ENCODE assay signal across 10 cellular contexts in genomic region chr19:48997972-48998371, GRCh38. TPM values are rescaled to one million over a fixed set of nuclear protein-coding genes. Genes with fewer than 3 reads are reported as not detected.
A peak's percentile ranks its signal among the peaks of the same experiment; 100 is the strongest.
DNase-seq lines count a peak whose midpoint lies in the region; ATAC-seq, FAIRE-seq and TF ChIP-seq lines count a peak whose summit lies in the region.
"Had no signal": no experiment of that assay in that cellular context is flagged by ENCODE, and none has a peak within 500 bp of the region (broad histone marks: within the 10 kb centered on the region; RNA-seq: fewer than 3 reads in every experiment).

No MANE protein-coding gene starts in this region.

- no peak overlapping the region for H2AFZ ChIP-seq in OCI-LY7 (ENCODE audit: low read length)
- H2AFZ ChIP-seq in HepG2 (ENCODE audit: low read length): no peak overlapping the region

- no TSS peak for BruUV-seq in OCI-LY7 (replicated peaks; lab: Mats Ljungman, UMichigan)
- no TSS peak for BruUV-seq in HepG2 (replicated peaks; lab: Mats Ljungman, UMichigan)

- intact Hi-C loops in OCI-LY7 (cut with micrococcal nuclease; ENCODE audit: unreplicated experiment) (no loop called here), HepG2 (cut with micrococcal nuclease; ENCODE audit: unreplicated experiment) (no loop called here)

- no peaks in the 10 kb centered on the region; a peak in 1 of 5 replicates for H3K27me3 ChIP-seq in HepG2 (ENCODE audit: control insufficient read depth in 1 of 2, insufficient read depth in 2 of 2, low read length in 2 of 2)

- H3K36me3 ChIP-seq in OCI-LY7 (ENCODE audit: insufficient read depth, low read length): peaks cover 66% of the 10 kb centered on the region
- H3K36me3 ChIP-seq in HepG2 (replicated peaks in 1 of 2; ENCODE audit: control insufficient read depth in 1 of 2, insufficient read depth in 2 of 2, low read length in 2 of 2): peaks cover 3 to 14% of the 10 kb centered on the region in 2 experiments; a peak in 3 of 5 replicates

- H4K20me1 ChIP-seq in OCI-LY7 (ENCODE audit: insufficient read depth, low read length) (peaks cover 4% of the 10 kb centered on the region; the same call in 1 of the 2 replicates), HepG2 (ENCODE audit: insufficient read depth, low read length) (no peaks in the 10 kb centered on the region)

- H3K4me2 ChIP-seq in OCI-LY7 (ENCODE audit: low read length) (no peak overlapping the region), HepG2 (ENCODE audit: low read depth, low read length) (peak overlapping the region; percentile 33; the same call in 1 of the 2 replicates)

- H3K27me3 Mint-ChIP-seq in activated naive CD8-positive, alpha-beta T cell treated with anti-CD3 and anti-CD28 coated beads for 36 hours: no peaks in the 10 kb centered on the region
- H3K27me3 Mint-ChIP-seq: stimulated activated naive CD8-positive, alpha-beta T cell treated with anti-CD3 and anti-CD28 coated beads, Interleukin-15, Interleukin-2, amounts not matched to agents 100 ng/mL and 50 ng/mL, for 24 hours had no signal

- TF ChIP-seq RAD21 in HepG2 (CRISPR knock-in tag; IDR thresholded peaks at IDR 0.05): peak; percentile 43; the same call in 1 of the 2 replicates

- FAIRE-seq in HepG2 (lab: Jason Lieb, UNC): no peak

- ATAC-seq in HepG2 (peak; percentile 57), GM18861 (IDR thresholded peaks at IDR 0.05; ENCODE audit: unreplicated experiment) (no peak), GM19467 (IDR thresholded peaks at IDR 0.05; ENCODE audit: unreplicated experiment) (no peak)

- DNase-seq in AG08395 (ENCODE audit: low spot score): peak; percentile 43
- peak; percentile 50 for DNase-seq in OCI-LY7 (ENCODE audit: low spot score)
- DNase-seq in activated naive CD8-positive, alpha-beta T cell treated with anti-CD3 and anti-CD28 coated beads for 36 hours: peak; percentile 43
- DNase-seq in HepG2 (ENCODE audit: low spot score): peak; percentile 73
- DNase-seq in superior temporal gyrus (ENCODE audit: extremely low spot score): no peak

- H3K9me3 ChIP-seq in OCI-LY7 (ENCODE audit: low read length) (no peaks in the 10 kb centered on the region), HepG2 (ENCODE audit: low read length) (no peaks in the 10 kb centered on the region)

- no peak for TF ChIP-seq EP300 in HepG2 (IDR thresholded peaks at IDR 0.05; ENCODE audit: low read depth in 2 of 2, low read length in 2 of 2)
- TF ChIP-seq EP300 in HepG2 (CRISPR knock-in tag; IDR thresholded peaks at IDR 0.05; ENCODE audit: borderline replicate concordance): no peak

- in situ Hi-C loops in HepG2 (cut with HindIII; ENCODE audit: extremely low pct_ligation_motif_present, low pct_unique_long_range_greater_than_20kb): no loop called here

- H3K79me2 ChIP-seq in OCI-LY7 (ENCODE audit: insufficient read depth, low read depth, low read length): peaks cover 47% of the 10 kb centered on the region
- peaks cover 32% of the 10 kb centered on the region for H3K79me2 ChIP-seq in HepG2 (ENCODE audit: insufficient read depth, low read length)

- no peaks in the 10 kb centered on the region for H3K9me2 ChIP-seq in OCI-LY7 (ENCODE audit: insufficient read depth, low read length)

- no peak overlapping the region for H3K4me3 ChIP-seq in OCI-LY7 (ENCODE audit: low read depth, low read length, poor library complexity, severe bottlenecking)
- no peak overlapping the region for H3K4me3 ChIP-seq in HepG2 (replicated peaks in 1 of 3; ENCODE audit: insufficient read depth in 1 of 3, low read depth in 2 of 3, low read length in 3 of 3)

- H3K4me1 ChIP-seq in OCI-LY7 (ENCODE audit: insufficient read depth, low read length, poor library complexity, severe bottlenecking): peaks cover 15% of the 10 kb centered on the region
- peaks cover 18% of the 10 kb centered on the region for H3K4me1 ChIP-seq in HepG2 (ENCODE audit: insufficient read depth, low read length)

- CTCF ChIA-PET in OCI-LY7 (lab: Charles Lee; ENCODE audit: unreplicated experiment) (no interaction called here), HepG2 (lab: Yijun Ruan, JAX; ENCODE audit: low intra/inter-chr PET ratio, low total read pairs) (no interaction called here)

- no peak overlapping the region for H3K27ac Mint-ChIP-seq in activated naive CD8-positive, alpha-beta T cell treated with anti-CD3 and anti-CD28 coated beads for 36 hours
- H3K27ac Mint-ChIP-seq: stimulated activated naive CD8-positive, alpha-beta T cell treated with anti-CD3 and anti-CD28 coated beads, Interleukin-15, Interleukin-2, amounts not matched to agents 100 ng/mL and 50 ng/mL, for 24 hours had no signal

- H3K36me3 Mint-ChIP-seq in activated naive CD8-positive, alpha-beta T cell treated with anti-CD3 and anti-CD28 coated beads for 36 hours: peaks cover 29% of the 10 kb centered on the region

- POLR2A ChIA-PET in OCI-LY7 (lab: Charles Lee) (interaction anchor here (0.6 to 0.8 kb wide), 3 partner anchors 11 to 334 kb away, joined by 3 to 5 read pairs (median 3); no protein-coding TSS in a partner anchor), HepG2 (lab: Yijun Ruan, JAX) (interaction anchor here (0.6 kb wide), 1 partner anchor 10 kb away, joined by 3 read pairs; no protein-coding TSS in a partner anchor)

- WGBS in HepG2 (ENCODE audit: low lambda C conversion rate): 50% methylated on average over 4 of the region's 5 CpGs

- no peaks in the 10 kb centered on the region for H3K9me3 Mint-ChIP-seq in activated naive CD8-positive, alpha-beta T cell treated with anti-CD3 and anti-CD28 coated beads for 36 hours
- H3K9me3 Mint-ChIP-seq: stimulated activated naive CD8-positive, alpha-beta T cell treated with anti-CD3 and anti-CD28 coated beads, Interleukin-15, Interleukin-2, amounts not matched to agents 100 ng/mL and 50 ng/mL, for 24 hours had no signal

- peaks cover 11% of the 10 kb centered on the region for H3K4me1 Mint-ChIP-seq in activated naive CD8-positive, alpha-beta T cell treated with anti-CD3 and anti-CD28 coated beads for 36 hours

- H3K27ac ChIP-seq in OCI-LY7 (ENCODE audit: low read depth, low read length, poor library complexity, severe bottlenecking) (no peak overlapping the region), HepG2 (ENCODE audit: extremely low read length, insufficient read depth, low read length) (no peak overlapping the region)
- H3K27ac ChIP-seq: epithelial cell of prostate had no signal

- no peak overlapping the region for H3K9ac ChIP-seq in HepG2 (ENCODE audit: insufficient read depth, low read depth, low read length)

- TF ChIP-seq CTCF in GM12872 (IDR thresholded peaks at IDR 0.05; ENCODE audit: insufficient read depth, low read depth, low read length): peak; percentile 69
- peak; percentile 78 for TF ChIP-seq CTCF in OCI-LY7 (conservative IDR thresholded peaks at IDR 0.05; ENCODE audit: low read length)
- peak; percentile 78 for TF ChIP-seq CTCF in HepG2 (CRISPR knock-in tag; IDR thresholded peaks at IDR 0.05)

- no peak overlapping the region for H3K4me3 Mint-ChIP-seq in activated naive CD8-positive, alpha-beta T cell treated with anti-CD3 and anti-CD28 coated beads for 36 hours
- H3K4me3 Mint-ChIP-seq: stimulated activated naive CD8-positive, alpha-beta T cell treated with anti-CD3 and anti-CD28 coated beads, Interleukin-15, Interleukin-2, amounts not matched to agents 100 ng/mL and 50 ng/mL, for 24 hours had no signal

- no peak for TF ChIP-seq POLR2A in HepG2 (IDR thresholded peaks at IDR 0.05; ENCODE audit: insufficient read depth in 1 of 2, low read depth in 2 of 2, low read length in 2 of 2)

RNA-seq across cellular contexts. Expression of gene RUVBL2, which starts 4.3 kb away (rescaled TPM):
- 265 and 272 TPM in 2 replicates for total RNA-seq in OCI-LY7 (2014; rRNA removed; shearing (Covaris generic))
- total RNA-seq in OCI-LY7 (2022): 125 and 146 TPM in 2 replicates
- 100 to 1,000 TPM; 187 to 189 TPM for total RNA-seq in activated naive CD8-positive, alpha-beta T cell treated with anti-CD3 and anti-CD28 coated beads for 36 hours
- total RNA-seq in HepG2 (2016; rRNA removed; fragmentation: Illumina TruSeq; extraction: Trizol): 108 and 122 TPM in 2 replicates
- 42.8 and 44.4 TPM in 2 replicates for total RNA-seq in HepG2 (2016; cell fraction: cytosol; rRNA removed; fragmentation: Illumina TruSeq; extraction: Trizol; ENCODE audit: low read depth)
- 98.2 and 127 TPM in 2 replicates for total RNA-seq in HepG2 (2016; cell fraction: insoluble cytoplasmic fraction; rRNA removed; fragmentation: Illumina TruSeq; extraction: Trizol)
- total RNA-seq in HepG2 (2016; cell fraction: membrane; rRNA removed; fragmentation: Illumina TruSeq; extraction: Trizol): 53.1 and 56.0 TPM in 2 replicates
- total RNA-seq in HepG2 (2016; cell fraction: nucleus; rRNA removed; fragmentation: Illumina TruSeq; extraction: Trizol): 57.1 and 62.8 TPM in 2 replicates
- polyA plus RNA-seq in HepG2 (2011; rRNA removed): 109 and 120 TPM in 2 replicates
- 120 and 188 TPM in 2 replicates for polyA plus RNA-seq in HepG2 (2011; cell fraction: cytosol; rRNA removed)
- 169 and 241 TPM in 2 replicates for polyA plus RNA-seq in HepG2 (2011; cell fraction: nucleus; rRNA removed)
- polyA plus RNA-seq in HepG2 (2012): 71.6 and 76.0 TPM in 2 replicates
- 38.1 and 42.9 TPM in 2 replicates for polyA plus RNA-seq in HepG2 (2016; cell fraction: cytosol; fragmentation: Illumina TruSeq; extraction: Trizol; ENCODE audit: low read depth)
- polyA plus RNA-seq in HepG2 (2016; cell fraction: insoluble cytoplasmic fraction; fragmentation: Illumina TruSeq; extraction: Trizol; ENCODE audit: low read depth): 87.8 and 103 TPM in 2 replicates
- 44.0 and 49.8 TPM in 2 replicates for polyA plus RNA-seq in HepG2 (2016; cell fraction: membrane; fragmentation: Illumina TruSeq; extraction: Trizol; ENCODE audit: low read depth)
- polyA plus RNA-seq in HepG2 (2016; cell fraction: nucleus; fragmentation: Illumina TruSeq; extraction: Trizol; ENCODE audit: insufficient read depth, low read depth): 101 and 102 TPM in 2 replicates
- 203 and 355 TPM in 2 replicates for polyA minus RNA-seq in HepG2 (2011; rRNA and poly(A)+ RNA removed; ENCODE audit: low replicate concordance)
- 65.7 and 86.3 TPM in 2 replicates for polyA minus RNA-seq in HepG2 (2011; cell fraction: cytosol; rRNA and poly(A)+ RNA removed)
- polyA minus RNA-seq in HepG2 (2011; cell fraction: nucleus; rRNA and poly(A)+ RNA removed): 47.3 and 59.2 TPM in 2 replicates

RNA-seq across cellular contexts. Expression of gene GYS1, which starts 4.9 kb away (rescaled TPM):
- total RNA-seq in OCI-LY7 (2014; rRNA removed; shearing (Covaris generic)): 12.5 and 20.0 TPM in 2 replicates
- total RNA-seq in OCI-LY7 (2022) (28.9 and 29.9 TPM in 2 replicates), HepG2 (2016; rRNA removed; fragmentation: Illumina TruSeq; extraction: Trizol) (16.4 and 18.4 TPM in 2 replicates)
- total RNA-seq in activated naive CD8-positive, alpha-beta T cell treated with anti-CD3 and anti-CD28 coated beads for 36 hours: 10 to 100 TPM; 48.9 to 57.6 TPM
- 5.2 and 5.3 TPM in 2 replicates for total RNA-seq in HepG2 (2016; cell fraction: cytosol; rRNA removed; fragmentation: Illumina TruSeq; extraction: Trizol; ENCODE audit: low read depth)
- total RNA-seq in HepG2 (2016; cell fraction: insoluble cytoplasmic fraction; rRNA removed; fragmentation: Illumina TruSeq; extraction: Trizol): 13.3 and 20.4 TPM in 2 replicates
- total RNA-seq in HepG2 (2016; cell fraction: membrane; rRNA removed; fragmentation: Illumina TruSeq; extraction: Trizol): 4.9 and 5.1 TPM in 2 replicates
- 17.7 and 22.5 TPM in 2 replicates for total RNA-seq in HepG2 (2016; cell fraction: nucleus; rRNA removed; fragmentation: Illumina TruSeq; extraction: Trizol)
- polyA plus RNA-seq in HepG2 (2011; rRNA removed): 34.3 and 42.1 TPM in 2 replicates
- 15.4 and 24.0 TPM in 2 replicates for polyA plus RNA-seq in HepG2 (2011; cell fraction: cytosol; rRNA removed)
- polyA plus RNA-seq in HepG2 (2011; cell fraction: nucleus; rRNA removed): 43.8 and 62.9 TPM in 2 replicates
- 10.2 and 20.0 TPM in 2 replicates for polyA plus RNA-seq in HepG2 (2012)
- 1.1 and 1.4 TPM in 2 replicates for polyA plus RNA-seq in HepG2 (2016; cell fraction: cytosol; fragmentation: Illumina TruSeq; extraction: Trizol; ENCODE audit: low read depth)
- polyA plus RNA-seq in HepG2 (2016; cell fraction: insoluble cytoplasmic fraction; fragmentation: Illumina TruSeq; extraction: Trizol; ENCODE audit: low read depth): 10.8 and 15.0 TPM in 2 replicates
- polyA plus RNA-seq in HepG2 (2016; cell fraction: membrane; fragmentation: Illumina TruSeq; extraction: Trizol; ENCODE audit: low read depth): 2.9 and 3.5 TPM in 2 replicates
- 28.6 and 30.1 TPM in 2 replicates for polyA plus RNA-seq in HepG2 (2016; cell fraction: nucleus; fragmentation: Illumina TruSeq; extraction: Trizol; ENCODE audit: insufficient read depth, low read depth)
- polyA minus RNA-seq in HepG2 (2011; rRNA and poly(A)+ RNA removed; ENCODE audit: low replicate concordance): 85.1 and 134 TPM in 2 replicates
- 22.2 and 28.2 TPM in 2 replicates for polyA minus RNA-seq in HepG2 (2011; cell fraction: cytosol; rRNA and poly(A)+ RNA removed)
- polyA minus RNA-seq in HepG2 (2011; cell fraction: nucleus; rRNA and poly(A)+ RNA removed): 26.5 and 44.0 TPM in 2 replicates

RNA-seq across cellular contexts. Expression of gene LHB, which starts 18.9 kb away (rescaled TPM):
- 1.1 TPM in 1 of 2 replicates, not detected in the other for total RNA-seq in OCI-LY7 (2014; rRNA removed; shearing (Covaris generic))
- not detected in 2 replicates for total RNA-seq in OCI-LY7 (2022)
- not detected for total RNA-seq in activated naive CD8-positive, alpha-beta T cell treated with anti-CD3 and anti-CD28 coated beads for 36 hours
- not detected in 2 replicates for total RNA-seq in HepG2 (2016; rRNA removed; fragmentation: Illumina TruSeq; extraction: Trizol)
- not detected in 2 replicates for total RNA-seq in HepG2 (2016; cell fraction: cytosol; rRNA removed; fragmentation: Illumina TruSeq; extraction: Trizol; ENCODE audit: low read depth)
- total RNA-seq in HepG2 (2016; cell fraction: insoluble cytoplasmic fraction; rRNA removed; fragmentation: Illumina TruSeq; extraction: Trizol): not detected in 2 replicates
- not detected in 2 replicates for total RNA-seq in HepG2 (2016; cell fraction: membrane; rRNA removed; fragmentation: Illumina TruSeq; extraction: Trizol)
- total RNA-seq in HepG2 (2016; cell fraction: nucleus; rRNA removed; fragmentation: Illumina TruSeq; extraction: Trizol): not detected in 2 replicates
- 0.82 TPM in 1 of 2 replicates, not detected in the other for polyA plus RNA-seq in HepG2 (2011; rRNA removed)
- 0.26 and 0.31 TPM in 2 replicates for polyA plus RNA-seq in HepG2 (2011; cell fraction: cytosol; rRNA removed)
- 14.9 and 17.4 TPM in 2 replicates for polyA plus RNA-seq in HepG2 (2011; cell fraction: nucleus; rRNA removed)
- polyA plus RNA-seq in HepG2 (2012): 0.75 and 0.87 TPM in 2 replicates
- not detected in 2 replicates for polyA plus RNA-seq in HepG2 (2016; cell fraction: cytosol; fragmentation: Illumina TruSeq; extraction: Trizol; ENCODE audit: low read depth)
- polyA plus RNA-seq in HepG2 (2016; cell fraction: insoluble cytoplasmic fraction; fragmentation: Illumina TruSeq; extraction: Trizol; ENCODE audit: low read depth): not detected in 2 replicates
- not detected in 2 replicates for polyA plus RNA-seq in HepG2 (2016; cell fraction: membrane; fragmentation: Illumina TruSeq; extraction: Trizol; ENCODE audit: low read depth)
- polyA plus RNA-seq in HepG2 (2016; cell fraction: nucleus; fragmentation: Illumina TruSeq; extraction: Trizol; ENCODE audit: insufficient read depth, low read depth): 1.2 TPM in 1 of 2 replicates, not detected in the other
- polyA minus RNA-seq in HepG2 (2011; rRNA and poly(A)+ RNA removed; ENCODE audit: low replicate concordance): not detected in 2 replicates
- not detected in 2 replicates for polyA minus RNA-seq in HepG2 (2011; cell fraction: cytosol; rRNA and poly(A)+ RNA removed)
- not detected in 2 replicates for polyA minus RNA-seq in HepG2 (2011; cell fraction: nucleus; rRNA and poly(A)+ RNA removed)

RNA-seq across cellular contexts. Expression of gene CGB3, which starts 26.2 kb away (rescaled TPM):
- not detected in 2 replicates for total RNA-seq in OCI-LY7 (2014; rRNA removed; shearing (Covaris generic))
- total RNA-seq in OCI-LY7 (2022) (not detected in 2 replicates), HepG2 (2016; rRNA removed; fragmentation: Illumina TruSeq; extraction: Trizol) (not detected in 2 replicates)
- not detected for total RNA-seq in activated naive CD8-positive, alpha-beta T cell treated with anti-CD3 and anti-CD28 coated beads for 36 hours
- not detected in 2 replicates for total RNA-seq in HepG2 (2016; cell fraction: cytosol; rRNA removed; fragmentation: Illumina TruSeq; extraction: Trizol; ENCODE audit: low read depth)
- not detected in 2 replicates for total RNA-seq in HepG2 (2016; cell fraction: insoluble cytoplasmic fraction; rRNA removed; fragmentation: Illumina TruSeq; extraction: Trizol)
- total RNA-seq in HepG2 (2016; cell fraction: membrane; rRNA removed; fragmentation: Illumina TruSeq; extraction: Trizol): not detected in 2 replicates
- total RNA-seq in HepG2 (2016; cell fraction: nucleus; rRNA removed; fragmentation: Illumina TruSeq; extraction: Trizol): not detected in 2 replicates
- not detected in 2 replicates for polyA plus RNA-seq in HepG2 (2011; rRNA removed)
- not detected in 2 replicates for polyA plus RNA-seq in HepG2 (2011; cell fraction: cytosol; rRNA removed)
- polyA plus RNA-seq in HepG2 (2011; cell fraction: nucleus; rRNA removed): 0.31 TPM in 1 of 2 replicates, not detected in the other
- polyA plus RNA-seq in HepG2 (2012): not detected in 2 replicates
- polyA plus RNA-seq in HepG2 (2016; cell fraction: cytosol; fragmentation: Illumina TruSeq; extraction: Trizol; ENCODE audit: low read depth): not detected in 2 replicates
- polyA plus RNA-seq in HepG2 (2016; cell fraction: insoluble cytoplasmic fraction; fragmentation: Illumina TruSeq; extraction: Trizol; ENCODE audit: low read depth): not detected in 2 replicates
- not detected in 2 replicates for polyA plus RNA-seq in HepG2 (2016; cell fraction: membrane; fragmentation: Illumina TruSeq; extraction: Trizol; ENCODE audit: low read depth)
- not detected in 2 replicates for polyA plus RNA-seq in HepG2 (2016; cell fraction: nucleus; fragmentation: Illumina TruSeq; extraction: Trizol; ENCODE audit: insufficient read depth, low read depth)
- polyA minus RNA-seq in HepG2 (2011; rRNA and poly(A)+ RNA removed; ENCODE audit: low replicate concordance): not detected in 2 replicates
- not detected in 2 replicates for polyA minus RNA-seq in HepG2 (2011; cell fraction: cytosol; rRNA and poly(A)+ RNA removed)
- polyA minus RNA-seq in HepG2 (2011; cell fraction: nucleus; rRNA and poly(A)+ RNA removed): not detected in 2 replicates

RNA-seq across cellular contexts. Expression of gene FTL, which starts 32.9 kb away (rescaled TPM):
- 562 and 602 TPM in 2 replicates for total RNA-seq in OCI-LY7 (2014; rRNA removed; shearing (Covaris generic))
- 438 and 467 TPM in 2 replicates for total RNA-seq in OCI-LY7 (2022)
- total RNA-seq in activated naive CD8-positive, alpha-beta T cell treated with anti-CD3 and anti-CD28 coated beads for 36 hours: 1,000 to 10,000 TPM; 1,137 to 1,177 TPM
- total RNA-seq in HepG2 (2016; rRNA removed; fragmentation: Illumina TruSeq; extraction: Trizol): 3,909 and 8,800 TPM in 2 replicates
- 89,971 and 90,879 TPM in 2 replicates for total RNA-seq in HepG2 (2016; cell fraction: cytosol; rRNA removed; fragmentation: Illumina TruSeq; extraction: Trizol; ENCODE audit: low read depth)
- total RNA-seq in HepG2 (2016; cell fraction: insoluble cytoplasmic fraction; rRNA removed; fragmentation: Illumina TruSeq; extraction: Trizol): 3,851 and 8,859 TPM in 2 replicates
- 51,578 and 56,338 TPM in 2 replicates for total RNA-seq in HepG2 (2016; cell fraction: membrane; rRNA removed; fragmentation: Illumina TruSeq; extraction: Trizol)
- total RNA-seq in HepG2 (2016; cell fraction: nucleus; rRNA removed; fragmentation: Illumina TruSeq; extraction: Trizol): 2,617 and 3,067 TPM in 2 replicates
- polyA plus RNA-seq in HepG2 (2011; rRNA removed): 2,513 and 2,721 TPM in 2 replicates
- polyA plus RNA-seq in HepG2 (2011; cell fraction: cytosol; rRNA removed): 2,416 and 4,778 TPM in 2 replicates
- polyA plus RNA-seq in HepG2 (2011; cell fraction: nucleus; rRNA removed): 1,286 and 1,341 TPM in 2 replicates
- polyA plus RNA-seq in HepG2 (2012): 3,171 and 4,080 TPM in 2 replicates
- polyA plus RNA-seq in HepG2 (2016; cell fraction: cytosol; fragmentation: Illumina TruSeq; extraction: Trizol; ENCODE audit: low read depth): 183,517 and 194,436 TPM in 2 replicates
- 7,307 and 7,404 TPM in 2 replicates for polyA plus RNA-seq in HepG2 (2016; cell fraction: insoluble cytoplasmic fraction; fragmentation: Illumina TruSeq; extraction: Trizol; ENCODE audit: low read depth)
- polyA plus RNA-seq in HepG2 (2016; cell fraction: membrane; fragmentation: Illumina TruSeq; extraction: Trizol; ENCODE audit: low read depth): 88,210 and 91,472 TPM in 2 replicates
- polyA plus RNA-seq in HepG2 (2016; cell fraction: nucleus; fragmentation: Illumina TruSeq; extraction: Trizol; ENCODE audit: insufficient read depth, low read depth): 7,073 and 8,244 TPM in 2 replicates
- polyA minus RNA-seq in HepG2 (2011; rRNA and poly(A)+ RNA removed; ENCODE audit: low replicate concordance): 1,399 and 2,171 TPM in 2 replicates
- polyA minus RNA-seq in HepG2 (2011; cell fraction: cytosol; rRNA and poly(A)+ RNA removed): 634 and 932 TPM in 2 replicates
- polyA minus RNA-seq in HepG2 (2011; cell fraction: nucleus; rRNA and poly(A)+ RNA removed): 209 and 221 TPM in 2 replicates
